Comparison of ENCODE assay signal across 8 cellular contexts in the genomic region with DNA sequence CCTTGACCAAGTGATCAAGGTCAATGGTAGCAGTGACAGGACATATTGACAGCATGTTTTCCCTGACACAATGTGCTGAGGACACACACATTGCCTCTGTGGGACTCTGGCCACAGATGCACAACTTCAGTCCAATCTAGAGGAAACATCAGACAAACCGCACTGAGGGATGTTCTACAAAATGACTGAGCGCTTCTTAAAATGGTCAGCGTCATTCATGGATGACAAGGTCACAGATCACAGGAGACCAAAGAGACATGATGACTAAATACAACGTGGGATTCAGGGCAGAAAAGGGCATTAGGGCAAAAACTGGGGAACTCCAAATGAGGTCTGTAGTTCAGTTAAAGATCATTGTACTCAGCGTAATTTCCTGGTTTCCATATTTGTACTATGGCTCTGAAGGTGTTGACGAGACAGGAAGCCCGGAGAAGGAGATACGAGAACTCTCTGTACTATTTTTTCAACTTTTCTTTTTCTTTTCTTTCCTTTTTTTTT. TPM values are rescaled to one million over a fixed set of nuclear protein-coding genes. Genes with fewer than 3 reads are reported as not detected.
DNase-seq lines count a peak whose midpoint lies in the region; ATAC-seq and TF ChIP-seq lines count a peak whose summit lies in the region.

No MANE protein-coding gene starts in this region.

- H3K36me3 ChIP-seq in effector memory CD4-positive, alpha-beta T cell (ENCODE audit: control insufficient read depth, insufficient read depth, low read length): no peaks in the 10 kb centered on the region
- no peaks in the 10 kb centered on the region for H3K36me3 ChIP-seq in suprapubic skin

- TF ChIP-seq EP300 in suprapubic skin (IDR thresholded peaks at IDR 0.05): no peak

- TF ChIP-seq CTCF in GM12865 (IDR thresholded peaks at IDR 0.05; ENCODE audit: insufficient read depth, low read depth, low read length, missing control alignments) (no peak), suprapubic skin (IDR thresholded peaks at IDR 0.05) (no peak), HFFc6 (IDR thresholded peaks at IDR 0.05) (no peak)

- H3K27ac ChIP-seq in effector memory CD4-positive, alpha-beta T cell (ENCODE audit: insufficient read depth, low read length, poor library complexity, severe bottlenecking): peak overlapping the region; percentile 97
- no peak overlapping the region for H3K27ac ChIP-seq in suprapubic skin

- H3K27me3 Mint-ChIP-seq in HFFc6 (ENCODE audit: insufficient read depth): peaks cover 7% of the 10 kb centered on the region; the same call in 1 of the 2 replicates

- peak; percentile 77 for ATAC-seq in GM21825 (IDR thresholded peaks at IDR 0.05; ENCODE audit: unreplicated experiment)

- H3K4me3 Mint-ChIP-seq in HFFc6: no peak overlapping the region

- no peaks in the 10 kb centered on the region for H3K27me3 ChIP-seq in effector memory CD4-positive, alpha-beta T cell (replicated peaks; ENCODE audit: control insufficient read depth, insufficient read depth, low read length, poor library complexity, severe bottlenecking)
- H3K27me3 ChIP-seq in suprapubic skin: no peaks in the 10 kb centered on the region

- no peaks in the 10 kb centered on the region; the same call in 1 of the 2 replicates for H3K36me3 Mint-ChIP-seq in HFFc6 (ENCODE audit: low read depth)

- peaks cover 13% of the 10 kb centered on the region for H3K4me1 Mint-ChIP-seq in HFFc6 (ENCODE audit: low read depth)

- 78% methylated on average over 8 of the region's 8 CpGs for WGBS in suprapubic skin

- H3K4me3 ChIP-seq in GM12865 (ENCODE audit: low read depth, low read length) (peak overlapping the region; percentile 55), suprapubic skin (no peak overlapping the region)
- H3K4me3 ChIP-seq in effector memory CD4-positive, alpha-beta T cell (ENCODE audit: insufficient read depth, low read depth, low read length, poor library complexity, severe bottlenecking): no peak overlapping the region

- no peak for TF ChIP-seq POLR2A in suprapubic skin (IDR thresholded peaks at IDR 0.05)

- DNase-seq in GM12865 (ENCODE audit: low read depth) (peak; percentile 95), T-helper 1 cell (peak in 4 of 5 donors; percentile 42 to 95 (median 60)), Kasumi-1 (lab: John Stamatoyannopoulos, UW) (no peak), AG08395 (ENCODE audit: low spot score) (no peak), suprapubic skin (ENCODE audit: low spot score in 2 of 2) (no peak), HFFc6 (no peak)
- peak; percentile 57 to 62 (median 61) for DNase-seq in effector memory CD4-positive, alpha-beta T cell

- peaks cover 57% of the 10 kb centered on the region for H3K4me1 ChIP-seq in effector memory CD4-positive, alpha-beta T cell (ENCODE audit: control insufficient read depth, insufficient read depth, low read length, poor library complexity, severe bottlenecking)
- peaks cover 39% of the 10 kb centered on the region for H3K4me1 ChIP-seq in suprapubic skin

- H3K9me3 Mint-ChIP-seq in HFFc6: no peaks in the 10 kb centered on the region

- H3K9me3 ChIP-seq in effector memory CD4-positive, alpha-beta T cell (ENCODE audit: control insufficient read depth, low read length): no peaks in the 10 kb centered on the region
- no peaks in the 10 kb centered on the region for H3K9me3 ChIP-seq in suprapubic skin

- no peak overlapping the region for H3K27ac Mint-ChIP-seq in HFFc6

RNA-seq across cellular contexts. Expression of gene PBX4, which starts 20.6 kb away (rescaled TPM):
- 10 to 100 TPM in 1 of 4 donors, 1 to 10 TPM in 3; 3.3 to 14.9 (median 4.8) TPM for total RNA-seq in suprapubic skin
- total RNA-seq in HFFc6 (2021; fragmentation: NEBNext Ultra II Directional; extraction: Animal tissue kit (Norgen Biotek cat#: 25700)): under 1 TPM in 5 of 6 experiments, not detected in 1; 0.23 to 0.40 (median 0.30) TPM

RNA-seq across cellular contexts. Expression of gene LPAR2, which starts 30.2 kb away (rescaled TPM):
- 10 to 100 TPM; 27.4 to 36.2 (median 32.6) TPM for total RNA-seq in suprapubic skin
- total RNA-seq in HFFc6 (2021; fragmentation: NEBNext Ultra II Directional; extraction: Animal tissue kit (Norgen Biotek cat#: 25700)): 1 to 10 TPM; 2.6 to 4.2 (median 3.2) TPM

RNA-seq across cellular contexts. Expression of gene GMIP, which starts 45.6 kb away (rescaled TPM):
- total RNA-seq in suprapubic skin: 10 to 100 TPM; 10.1 to 14.4 (median 13.4) TPM
- 10 to 100 TPM; 11.5 to 16.7 (median 13.9) TPM for total RNA-seq in HFFc6 (2021; fragmentation: NEBNext Ultra II Directional; extraction: Animal tissue kit (Norgen Biotek cat#: 25700))

RNA-seq across cellular contexts. Expression of gene CILP2, which starts 59.8 kb away (rescaled TPM):
- total RNA-seq in suprapubic skin: under 1 TPM; 0.15 to 0.44 (median 0.21) TPM
- under 1 TPM; 0.09 to 0.28 (median 0.15) TPM for total RNA-seq in HFFc6 (2021; fragmentation: NEBNext Ultra II Directional; extraction: Animal tissue kit (Norgen Biotek cat#: 25700))

Comparison
In these comparisons a context has a peak if more than half of its experiments do, and no peak if none do; other contexts are left out.
1. DNase-seq: peak in GM12865 (single experiment), T-helper 1 cell (4 of 5) and effector memory CD4-positive, alpha-beta T cell (3 of 3); none in Kasumi-1 (0 of 2), AG08395 (single experiment), suprapubic skin (0 of 2) and HFFc6 (single experiment).
2. RNA of gene LPAR2, which starts 30.2 kb away (total RNA-seq): 27.4 to 36.2 TPM in suprapubic skin; 2.6 to 4.2 TPM in HFFc6; every median in the first group is over 4 times any median in the second.